ENCODE assay signal across 19 cellular contexts in genomic region chr7:130290745-130291144, GRCh38. TPM values are rescaled to one million over a fixed set of nuclear protein-coding genes. Genes with fewer than 3 reads are reported as not detected.
A peak's percentile ranks its signal among the peaks of the same experiment; 100 is the strongest.
DNase-seq lines count a peak whose midpoint lies in the region; ATAC-seq and TF ChIP-seq lines count a peak whose summit lies in the region.
"Had no signal": no experiment of that assay in that cellular context is flagged by ENCODE, and none has a peak within 500 bp of the region (broad histone marks: within the 10 kb centered on the region; RNA-seq: fewer than 3 reads in every experiment).

No MANE protein-coding gene starts in this region.

- ATAC-seq in HG02763 (IDR thresholded peaks at IDR 0.05; ENCODE audit: unreplicated experiment) = no peak
- ATAC-seq in HG03571 (IDR thresholded peaks at IDR 0.05; ENCODE audit: unreplicated experiment) = no peak
- ATAC-seq: stimulated activated naive CD8-positive, alpha-beta T cell treated with anti-CD3 and anti-CD28 coated beads, Interleukin-15, amount 100 ng/mL, for 72 hours had no signal

- no peaks in the 10 kb centered on the region for H3K79me2 ChIP-seq in ACC112 (ENCODE audit: control insufficient read depth, insufficient read depth, low read length, unreplicated experiment)

- in situ Hi-C loops in astrocyte of the spinal cord (cut with HindIII; ENCODE audit: low sequenced_read_pairs) = no loop called here

- peak overlapping the region; percentile 31; the same call in 1 of the 2 replicates for H3K27ac ChIP-seq in ACC112 (ENCODE audit: low read depth, low read length)
- H3K27ac ChIP-seq: vagina had no signal

- H2AFZ ChIP-seq in ACC112 (ENCODE audit: low read length, unreplicated experiment) = peak overlapping the region; percentile 43

- H3K4me1 ChIP-seq in ACC112 (ENCODE audit: control insufficient read depth, insufficient read depth, low read length, unreplicated experiment) = peaks cover 37% of the 10 kb centered on the region

- TF ChIP-seq CTCF in astrocyte of the spinal cord (IDR thresholded peaks at IDR 0.05; ENCODE audit: low read depth, low read length) (no peak), foreskin fibroblast (IDR thresholded peaks at IDR 0.05; ENCODE audit: low read depth, low read length) (no peak)

- H3K4me3 ChIP-seq in ACC112 (ENCODE audit: low read depth, low read length) = no peak overlapping the region
- H3K4me3 ChIP-seq in astrocyte of the spinal cord (ENCODE audit: low read depth, low read length) = no peak overlapping the region
- no peak overlapping the region for H3K4me3 ChIP-seq in foreskin fibroblast (ENCODE audit: low read depth in 1 of 2, low read length in 2 of 2)
- H3K4me3 ChIP-seq: vagina had no signal

- no peaks in the 10 kb centered on the region for H3K36me3 ChIP-seq in ACC112 (ENCODE audit: insufficient read depth, low read length)
- H3K36me3 ChIP-seq: vagina had no signal

- no peaks in the 10 kb centered on the region for H3K27me3 ChIP-seq in ACC112 (ENCODE audit: insufficient read depth, low read length)
- H3K27me3 ChIP-seq: vagina had no signal

- DNase-seq in HT1080 (ENCODE audit: low read depth) (peak; percentile 92), astrocyte of the spinal cord (ENCODE audit: low read depth, low spot score) (peak; percentile 79), foreskin fibroblast (peak; percentile 57 to 70), mucosa of gallbladder (ENCODE audit: low spot score) (no peak), OCI-M2 (lab: John Stamatoyannopoulos, UW; ENCODE audit: unreplicated experiment) (no peak)
- DNase-seq: activated CD4-positive, alpha-beta T cell treated with anti-CD3 and anti-CD28 coated beads, Interleukin-2, amount 50 U/mL, for 48 hours; amniotic stem cell; DMS 273 treated with DMSO at 0.1 percent for 48 hours; NCI-H2081 treated with DMSO at 0.1 percent for 48 hours; stimulated activated naive CD8-positive, alpha-beta T cell treated with anti-CD3 and anti-CD28 coated beads, Interleukin-15, amount 100 ng/mL, for 72 hours had no signal

RNA-seq across cellular contexts. Expression of gene CPA4, which starts 2.2 kb away (rescaled TPM):
- total RNA-seq in HT1080 (2014; rRNA removed; shearing (Covaris generic)) = 25.9 and 29.9 TPM in 2 replicates
- 89.9 and 112 TPM in 2 replicates for polyA plus RNA-seq in HT1080 (2015; cell fraction: cytosol; rRNA removed)
- polyA plus RNA-seq in HT1080 (2015; cell fraction: nucleus; rRNA removed) = 303 and 338 TPM in 2 replicates
- 0.43 TPM for total RNA-seq in mucosa of gallbladder
- total RNA-seq: activated T-helper 2 cell treated with anti-CD3 and anti-CD28 coated beads, Interferon-gamma antibody, Interleukin-2, Interleukin-4, amounts not matched to agents 10 μg/mL and 5 μg/mL and 100 μg/mL, durations not matched to agents 14 hours and 24 hours and 36 hours; dermis microvascular lymphatic vessel endothelial cell; lung microvascular endothelial cell had no signal

RNA-seq across cellular contexts. Expression of gene CPA2, which starts 24.1 kb away (rescaled TPM):
- total RNA-seq in HT1080 (2014; rRNA removed; shearing (Covaris generic)) = not detected in 2 replicates
- not detected in 2 replicates for polyA plus RNA-seq in HT1080 (2015; cell fraction: cytosol; rRNA removed)
- not detected in 2 replicates for polyA plus RNA-seq in HT1080 (2015; cell fraction: nucleus; rRNA removed)
- 3.3 TPM for total RNA-seq in mucosa of gallbladder
- total RNA-seq: dermis microvascular lymphatic vessel endothelial cell, fibroblast of villous mesenchyme, lung microvascular endothelial cell, vagina had no signal

RNA-seq across cellular contexts. Expression of gene CPA5, which starts 53.9 kb away (rescaled TPM):
- total RNA-seq in HT1080 (2014; rRNA removed; shearing (Covaris generic)) = not detected in 2 replicates
- 0.15 and 0.28 TPM in 2 replicates for polyA plus RNA-seq in HT1080 (2015; cell fraction: cytosol; rRNA removed)
- 0.08 TPM in 1 of 2 replicates, not detected in the other for polyA plus RNA-seq in HT1080 (2015; cell fraction: nucleus; rRNA removed)
- 0.92 TPM for total RNA-seq in mucosa of gallbladder
- total RNA-seq: dermis microvascular lymphatic vessel endothelial cell, fibroblast of villous mesenchyme, lung microvascular endothelial cell, skeletal muscle tissue, vagina had no signal

Comparison
In these comparisons a context has a peak if more than half of its experiments do, and no peak if none do; other contexts are left out.
1. DNase-seq: peak in HT1080 (single experiment), astrocyte of the spinal cord (single experiment) and foreskin fibroblast (2 of 2); none in mucosa of gallbladder (single experiment) and OCI-M2 (single experiment).
2. RNA of gene CPA4, which starts 2.2 kb away (total RNA-seq): 25.9 to 29.9 TPM in HT1080; 0.43 TPM in mucosa of gallbladder (single experiment); every median in the first group is over 10 times any median in the second.